1 cellular context compared by ENCODE assay signal in the genomic region with DNA sequence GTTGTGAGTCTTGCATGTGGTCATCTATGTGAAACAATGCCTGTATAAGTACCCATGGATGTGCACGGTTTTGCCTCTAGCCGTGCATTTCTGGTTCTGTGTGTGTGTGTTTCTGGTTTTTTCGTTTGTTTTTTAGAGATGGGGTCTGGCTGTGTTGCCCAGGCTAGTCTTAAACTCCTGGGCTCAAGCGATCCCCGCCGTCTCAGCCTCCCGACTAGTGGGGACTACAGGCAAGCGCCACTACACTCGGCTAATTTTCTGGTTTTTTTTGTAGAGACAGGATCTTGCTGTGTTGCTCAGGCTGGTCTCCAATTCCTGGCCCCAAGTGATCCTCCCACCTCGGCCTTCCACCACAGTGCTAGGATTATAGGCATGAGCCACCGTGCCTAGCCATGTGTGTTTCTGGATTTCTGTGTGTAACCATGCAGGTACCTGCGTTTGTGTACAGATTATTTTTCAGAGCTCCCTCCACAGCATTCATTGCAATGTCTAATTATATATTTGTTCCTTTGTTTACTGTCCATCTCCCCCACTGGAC.
TF ChIP-seq lines count a peak whose summit lies in the region.

No MANE protein-coding gene starts in this region.

TF ChIP-seq in H1, 55 proteins besides CTCF, POLR2A, EP300 and RAD21:
- TF ChIP-seq KDM1A (IDR thresholded peaks at IDR 0.05; ENCODE audit: borderline replicate concordance, low read length) (0 out of 2 replicates have a peak, but pooled peaks have one; percentile 26), SP4 (IDR thresholded peaks at IDR 0.05; ENCODE audit: low read length) (no peak), MAFK (IDR thresholded peaks at IDR 0.05; ENCODE audit: low read depth, low read length) (no peak), KDM4A (IDR thresholded peaks at IDR 0.05; ENCODE audit: low read depth, low read length, severe bottlenecking) (no peak)
- TF ChIP-seq, protein P1, sequence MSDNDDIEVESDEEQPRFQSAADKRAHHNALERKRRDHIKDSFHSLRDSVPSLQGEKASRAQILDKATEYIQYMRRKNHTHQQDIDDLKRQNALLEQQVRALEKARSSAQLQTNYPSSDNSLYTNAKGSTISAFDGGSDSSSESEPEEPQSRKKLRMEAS (IDR thresholded peaks at IDR 0.05) = no peak
